ENCODE assay signal across 37 cellular contexts in the genomic region with DNA sequence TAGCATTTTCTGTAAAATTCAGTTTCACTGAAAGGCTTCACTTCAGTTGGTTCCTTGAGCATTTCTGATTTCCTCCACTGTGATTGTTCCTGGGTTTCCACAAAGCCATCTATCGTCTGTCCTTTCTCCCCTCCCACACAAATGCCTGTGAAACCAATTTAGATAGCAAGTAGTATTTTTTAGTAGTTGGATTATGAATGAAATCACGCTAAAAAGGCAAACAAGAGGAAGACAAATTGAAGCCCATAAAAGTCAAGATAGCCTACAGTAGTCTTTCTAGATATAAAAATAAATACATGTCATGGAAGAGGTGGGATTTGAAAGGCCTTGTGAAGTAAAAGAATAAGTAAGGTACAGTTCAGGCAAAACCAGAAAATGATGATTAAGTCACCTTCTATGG.
"Had no signal": no experiment of that assay in that cellular context is flagged by ENCODE, and none has a peak within 500 bp of the region (broad histone marks: within the 10 kb centered on the region; RNA-seq: fewer than 3 reads in every experiment).

No MANE protein-coding gene starts in this region.

- H3K27me3 ChIP-seq: adrenal gland, brain microvascular endothelial cell, esophagus muscularis mucosa, foreskin keratinocyte, gastrocnemius medialis had no signal

- H3K4me3 Mint-ChIP-seq: activated CD4-positive, alpha-beta memory T cell treated with anti-CD3 and anti-CD28 coated beads for 36 hours; activated CD4-positive, alpha-beta T cell treated with anti-CD3 and anti-CD28 coated beads for 36 hours; activated CD4-positive, alpha-beta T cell treated with anti-CD3 and anti-CD28 coated beads, Interleukin-2, amount 10 ng/mL, durations not matched to agents 24 days and 14 days; activated CD8-positive, alpha-beta memory T cell treated with anti-CD3 and anti-CD28 coated beads, Interleukin-2, amount 10 ng/mL, durations not matched to agents 7 days and 5 days; activated CD8-positive, alpha-beta T cell treated with anti-CD3 and anti-CD28 coated beads, Interleukin-2, amount 10 ng/mL, durations not matched to agents 7 days and 5 days; activated naive CD4-positive, alpha-beta T cell treated with anti-CD3 and anti-CD28 coated beads for 36 hours; activated naive CD4-positive, alpha-beta T cell treated with anti-CD3 and anti-CD28 coated beads, Interleukin-2, amount 50 U/mL, for 24 hours; activated naive CD8-positive, alpha-beta T cell treated with anti-CD3 and anti-CD28 coated beads for 36 hours; activated naive CD8-positive, alpha-beta T cell treated with anti-CD3 and anti-CD28 coated beads, Interleukin-2, amount 50 U/mL, for 24 hours; activated T-helper 1 cell treated with anti-CD3 and anti-CD28 coated beads, Interleukin-12 subunit alpha, Interleukin-12 subunit beta, Interleukin-2, Interleukin-4 antibody, amounts not matched to agents 30 ng/mL and 10 ng/mL and 1 ng/mL, durations not matched to agents 14 hours and 24 hours and 36 hours; central memory CD8-positive, alpha-beta T cell; effector memory CD8-positive, alpha-beta T cell; T-helper 17 cell; T-helper 2 cell treated with Interferon-gamma antibody and Interleukin-4, amounts not matched to agents 5 μg/mL and 100 μg/mL, for 36 hours had no signal

- H3K36me3 ChIP-seq: adrenal gland, brain microvascular endothelial cell, gastrocnemius medialis had no signal

- H3K4me1 ChIP-seq: foreskin keratinocyte, gastrocnemius medialis had no signal

- DNase-seq: activated CD4-positive, alpha-beta memory T cell treated with anti-CD3 and anti-CD28 coated beads for 36 hours; activated CD4-positive, alpha-beta T cell treated with anti-CD3 and anti-CD28 coated beads for 36 hours; activated CD4-positive, alpha-beta T cell treated with anti-CD3 and anti-CD28 coated beads, Interleukin-2, amount 10 ng/mL, durations not matched to agents 24 days and 14 days; activated CD4-positive, CD25-positive, alpha-beta regulatory T cell; activated CD4-positive, CD25-positive, alpha-beta regulatory T cell treated with anti-CD3 and anti-CD28 coated beads, Interleukin-2, amount 50 U/mL, for 72 hours; activated CD8-positive, alpha-beta memory T cell treated with anti-CD3 and anti-CD28 coated beads, Interleukin-2, amount 10 ng/mL, durations not matched to agents 7 days and 5 days; activated CD8-positive, alpha-beta memory T cell treated with anti-CD3 and anti-CD28 coated beads, Interleukin-2, amount 50 U/mL, for 4 hours; activated CD8-positive, alpha-beta T cell treated with anti-CD3 and anti-CD28 coated beads, Interleukin-2, amount 10 ng/mL, durations not matched to agents 7 days and 5 days; activated effector memory CD4-positive, alpha-beta T cell treated with anti-CD3 and anti-CD28 coated beads, Interleukin-2, amount 50 U/mL, for 16 hours; activated naive CD4-positive, alpha-beta T cell treated with anti-CD3 and anti-CD28 coated beads for 36 hours; activated naive CD8-positive, alpha-beta T cell treated with anti-CD3 and anti-CD28 coated beads for 36 hours; activated naive CD8-positive, alpha-beta T cell treated with anti-CD3 and anti-CD28 coated beads, Interleukin-2, amount 50 U/mL, for 24 hours; activated T-cell treated with anti-CD3 and anti-CD28 coated beads, Interleukin-2, amount 50 U/mL, for 1 hour; activated T-cell treated with anti-CD3 and anti-CD28 coated beads, Interleukin-2, amount 50 U/mL, for 48 hours; adrenal gland; amygdala; aorta; brain microvascular endothelial cell; cortex of kidney; dermis blood vessel endothelial cell; effector CD4-positive, alpha-beta T cell; effector memory CD8-positive, alpha-beta T cell; erythroblast; foreskin keratinocyte; gastrocnemius medialis; glutamatergic neuron; T-helper 1 cell; T-helper 17 cell; T1000 had no signal

- FAIRE-seq: bronchial epithelial cell, colon had no signal

- H3K27ac ChIP-seq: adrenal gland, brain microvascular endothelial cell, esophagus muscularis mucosa, foreskin keratinocyte, gastrocnemius medialis had no signal

- H3K36me3 Mint-ChIP-seq: activated CD4-positive, alpha-beta memory T cell treated with anti-CD3 and anti-CD28 coated beads for 36 hours; activated CD8-positive, alpha-beta memory T cell treated with anti-CD3 and anti-CD28 coated beads, Interleukin-2, amount 10 ng/mL, durations not matched to agents 7 days and 5 days; activated naive CD4-positive, alpha-beta T cell treated with anti-CD3 and anti-CD28 coated beads, Interleukin-2, amount 50 U/mL, for 24 hours; activated naive CD8-positive, alpha-beta T cell treated with anti-CD3 and anti-CD28 coated beads for 36 hours had no signal

- H3K27ac Mint-ChIP-seq: activated CD4-positive, alpha-beta memory T cell treated with anti-CD3 and anti-CD28 coated beads for 36 hours; activated CD4-positive, alpha-beta T cell treated with anti-CD3 and anti-CD28 coated beads for 36 hours; activated CD4-positive, alpha-beta T cell treated with anti-CD3 and anti-CD28 coated beads, Interleukin-2, amount 10 ng/mL, durations not matched to agents 24 days and 14 days; activated CD8-positive, alpha-beta memory T cell treated with anti-CD3 and anti-CD28 coated beads, Interleukin-2, amount 10 ng/mL, durations not matched to agents 7 days and 5 days; activated CD8-positive, alpha-beta T cell treated with anti-CD3 and anti-CD28 coated beads, Interleukin-2, amount 10 ng/mL, durations not matched to agents 7 days and 5 days; activated naive CD4-positive, alpha-beta T cell treated with anti-CD3 and anti-CD28 coated beads for 36 hours; activated naive CD4-positive, alpha-beta T cell treated with anti-CD3 and anti-CD28 coated beads, Interleukin-2, amount 50 U/mL, for 24 hours; activated naive CD8-positive, alpha-beta T cell treated with anti-CD3 and anti-CD28 coated beads for 36 hours; activated naive CD8-positive, alpha-beta T cell treated with anti-CD3 and anti-CD28 coated beads, Interleukin-2, amount 50 U/mL, for 24 hours; activated T-helper 1 cell treated with anti-CD3 and anti-CD28 coated beads, Interleukin-12 subunit alpha, Interleukin-12 subunit beta, Interleukin-2, Interleukin-4 antibody, amounts not matched to agents 30 ng/mL and 10 ng/mL and 1 ng/mL, durations not matched to agents 14 hours and 24 hours and 36 hours; activated T-helper 2 cell treated with anti-CD3 and anti-CD28 coated beads, Interferon-gamma antibody, Interleukin-2, Interleukin-4, amounts not matched to agents 10 μg/mL and 5 μg/mL and 100 μg/mL, durations not matched to agents 14 hours and 24 hours and 36 hours; effector memory CD8-positive, alpha-beta T cell; T-helper 17 cell; T-helper 2 cell treated with Interferon-gamma antibody and Interleukin-4, amounts not matched to agents 5 μg/mL and 100 μg/mL, for 36 hours had no signal

- H3K4me3 ChIP-seq: adrenal gland, esophagus muscularis mucosa, gastrocnemius medialis had no signal

- H3K9me3 Mint-ChIP-seq: activated CD4-positive, alpha-beta memory T cell treated with anti-CD3 and anti-CD28 coated beads for 36 hours; activated CD4-positive, alpha-beta T cell treated with anti-CD3 and anti-CD28 coated beads, Interleukin-2, amount 10 ng/mL, durations not matched to agents 24 days and 14 days; activated naive CD4-positive, alpha-beta T cell treated with anti-CD3 and anti-CD28 coated beads for 36 hours; activated naive CD8-positive, alpha-beta T cell treated with anti-CD3 and anti-CD28 coated beads for 36 hours; activated naive CD8-positive, alpha-beta T cell treated with anti-CD3 and anti-CD28 coated beads, Interleukin-2, amount 50 U/mL, for 24 hours; activated T-helper 1 cell treated with anti-CD3 and anti-CD28 coated beads, Interleukin-12 subunit alpha, Interleukin-12 subunit beta, Interleukin-2, Interleukin-4 antibody, amounts not matched to agents 30 ng/mL and 10 ng/mL and 1 ng/mL, durations not matched to agents 14 hours and 24 hours and 36 hours; activated T-helper 2 cell treated with anti-CD3 and anti-CD28 coated beads, Interferon-gamma antibody, Interleukin-2, Interleukin-4, amounts not matched to agents 10 μg/mL and 5 μg/mL and 100 μg/mL, durations not matched to agents 14 hours and 24 hours and 36 hours; central memory CD8-positive, alpha-beta T cell; effector memory CD8-positive, alpha-beta T cell; T-helper 2 cell treated with Interferon-gamma antibody and Interleukin-4, amounts not matched to agents 5 μg/mL and 100 μg/mL, for 36 hours had no signal

- ATAC-seq: activated CD4-positive, alpha-beta T cell treated with anti-CD3 and anti-CD28 coated beads for 36 hours; activated CD8-positive, alpha-beta memory T cell treated with anti-CD3 and anti-CD28 coated beads, Interleukin-2, amount 10 ng/mL, durations not matched to agents 7 days and 5 days; activated CD8-positive, alpha-beta T cell treated with anti-CD3 and anti-CD28 coated beads, Interleukin-2, amount 10 ng/mL, durations not matched to agents 7 days and 5 days; activated naive CD8-positive, alpha-beta T cell treated with anti-CD3 and anti-CD28 coated beads, Interleukin-2, amount 50 U/mL, for 24 hours; effector memory CD8-positive, alpha-beta T cell; foreskin keratinocyte; gastrocnemius medialis; T-helper 17 cell had no signal

- H3K27me3 Mint-ChIP-seq: activated CD4-positive, alpha-beta memory T cell treated with anti-CD3 and anti-CD28 coated beads for 36 hours; activated CD4-positive, alpha-beta T cell treated with anti-CD3 and anti-CD28 coated beads for 36 hours; activated CD4-positive, alpha-beta T cell treated with anti-CD3 and anti-CD28 coated beads, Interleukin-2, amount 10 ng/mL, durations not matched to agents 24 days and 14 days; activated CD8-positive, alpha-beta memory T cell treated with anti-CD3 and anti-CD28 coated beads, Interleukin-2, amount 10 ng/mL, durations not matched to agents 7 days and 5 days; central memory CD8-positive, alpha-beta T cell; effector memory CD8-positive, alpha-beta T cell; T-helper 17 cell had no signal

- H3K9me3 ChIP-seq: adrenal gland, esophagus muscularis mucosa, gastrocnemius medialis had no signal

- H3K4me1 Mint-ChIP-seq: activated CD4-positive, alpha-beta T cell treated with anti-CD3 and anti-CD28 coated beads for 36 hours; activated CD4-positive, alpha-beta T cell treated with anti-CD3 and anti-CD28 coated beads, Interleukin-2, amount 10 ng/mL, durations not matched to agents 24 days and 14 days; activated CD8-positive, alpha-beta memory T cell treated with anti-CD3 and anti-CD28 coated beads, Interleukin-2, amount 10 ng/mL, durations not matched to agents 7 days and 5 days; activated naive CD4-positive, alpha-beta T cell treated with anti-CD3 and anti-CD28 coated beads, Interleukin-2, amount 50 U/mL, for 24 hours; activated naive CD8-positive, alpha-beta T cell treated with anti-CD3 and anti-CD28 coated beads for 36 hours; activated naive CD8-positive, alpha-beta T cell treated with anti-CD3 and anti-CD28 coated beads, Interleukin-2, amount 50 U/mL, for 24 hours; central memory CD8-positive, alpha-beta T cell; T-helper 17 cell had no signal
